In the genomic region with DNA sequence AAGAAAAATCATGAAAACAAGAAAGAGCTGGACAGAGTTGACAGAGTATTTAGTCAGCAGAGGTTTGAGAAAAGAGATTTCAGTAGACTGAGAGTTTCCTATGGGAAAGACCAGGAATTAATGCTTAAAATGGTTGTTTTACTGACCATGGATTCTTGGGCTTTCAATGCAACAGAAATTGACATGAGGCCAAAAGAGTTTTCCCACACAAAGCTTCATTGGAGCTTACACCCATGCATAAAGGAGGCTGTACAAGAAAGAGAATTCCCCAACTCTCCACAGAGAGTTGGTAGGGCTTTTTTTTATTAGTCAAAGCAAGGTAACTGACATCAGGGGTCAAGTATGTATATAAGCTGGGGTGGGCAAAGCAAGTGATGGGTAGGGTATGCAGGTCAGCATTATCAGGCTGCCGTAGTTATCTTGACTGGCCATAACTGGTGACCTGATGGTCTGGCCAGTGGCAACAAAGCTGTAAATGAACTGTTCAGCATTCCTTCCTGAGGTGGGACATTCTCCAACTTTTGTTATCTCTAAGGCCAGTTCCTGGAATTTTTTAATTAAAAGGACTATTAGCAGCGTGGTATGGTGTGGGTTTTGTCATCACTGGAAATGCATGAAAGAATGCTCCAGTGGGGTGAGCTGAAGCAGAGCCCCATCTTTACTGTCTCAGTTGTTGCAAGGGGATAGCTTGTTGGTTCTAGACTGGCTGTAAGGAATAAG, we compare ENCODE assay signal across 21 cellular contexts.
"Had no signal": no experiment of that assay in that cellular context is flagged by ENCODE, and none has a peak within 500 bp of the region (broad histone marks: within the 10 kb centered on the region; RNA-seq: fewer than 3 reads in every experiment).

No MANE protein-coding gene starts in this region.

- ATAC-seq: activated CD8-positive, alpha-beta T cell treated with anti-CD3 and anti-CD28 coated beads, Interleukin-2, amount 10 ng/mL, durations not matched to agents 7 days and 5 days; effector memory CD8-positive, alpha-beta T cell; esophagus mucosa; left ventricle myocardium superior; natural killer cell treated with Interleukin-12 subunit alpha and Interleukin-12 subunit beta and Interleukin-15 and Interleukin-18, amount 100 ng/mL, for 72 hours; pancreas; right cardiac atrium had no signal

- DNase-seq: activated CD4-positive, alpha-beta T cell treated with anti-CD3 and anti-CD28 coated beads for 1 hour; activated CD4-positive, alpha-beta T cell treated with anti-CD3 and anti-CD28 coated beads, Interleukin-2, amount 50 U/mL, for 1 hour; activated CD8-positive, alpha-beta T cell treated with anti-CD3 and anti-CD28 coated beads, Interleukin-2, amount 10 ng/mL, durations not matched to agents 7 days and 5 days; activated gamma-delta T cell; activated naive CD4-positive, alpha-beta T cell treated with anti-CD3 and anti-CD28 coated beads, Interleukin-2, amount 50 U/mL, for 16 hours; anterior cingulate cortex; colonic mucosa; dorsolateral prefrontal cortex; effector memory CD8-positive, alpha-beta T cell; hippocampal formation; left ventricle myocardium superior; midbrain; pancreas; right cardiac atrium; stimulated activated CD4-positive, alpha-beta T cell treated with anti-CD3 and anti-CD28 coated beads, Interleukin-12 subunit alpha, Interleukin-12 subunit beta, amount 100 ng/mL, for 4 hours; stimulated activated CD4-positive, alpha-beta T cell treated with anti-CD3 and anti-CD28 coated beads, Interleukin-4, amount 100 ng/mL, for 4 hours; substantia nigra; thyroid gland had no signal

- H3K4me3 ChIP-seq: breast epithelium, colonic mucosa, dorsolateral prefrontal cortex, pancreas, thyroid gland had no signal
